Comparison of ENCODE assay signal across 21 cellular contexts in the genomic region with DNA sequence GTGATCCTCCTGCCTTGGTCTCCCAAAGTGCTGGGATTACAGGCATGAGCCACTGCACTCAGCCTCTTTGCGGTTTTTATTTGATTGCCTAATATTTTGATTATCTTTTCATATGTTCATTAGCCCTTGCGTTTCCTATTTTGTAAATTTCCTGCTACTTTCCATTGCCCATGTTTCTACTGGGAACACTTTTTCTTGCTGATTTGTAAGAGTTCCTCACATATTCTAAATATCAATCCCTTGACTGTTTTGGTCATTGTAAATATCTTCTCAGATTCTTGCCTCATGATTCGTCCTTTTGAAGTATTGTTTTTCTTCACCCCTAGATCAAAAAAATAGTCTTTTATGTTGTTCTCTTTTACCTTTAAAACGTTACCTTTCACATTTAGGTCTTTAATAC. TPM values are rescaled to one million over a fixed set of nuclear protein-coding genes. Genes with fewer than 3 reads are reported as not detected.
DNase-seq lines count a peak whose midpoint lies in the region; ATAC-seq and TF ChIP-seq lines count a peak whose summit lies in the region.
"Had no signal": no experiment of that assay in that cellular context is flagged by ENCODE, and none has a peak within 500 bp of the region (broad histone marks: within the 10 kb centered on the region; RNA-seq: fewer than 3 reads in every experiment).

No MANE protein-coding gene starts in this region.

- H3K4me3 ChIP-seq in astrocyte of the spinal cord (ENCODE audit: low read depth, low read length), result no peak overlapping the region
- H3K4me3 ChIP-seq: ovary had no signal

- peaks cover 88% of the 10 kb centered on the region for H3K27me3 Mint-ChIP-seq in CD4-positive, alpha-beta T cell

- POLR2A ChIA-PET in CD4-positive, alpha-beta T cell (lab: Charles Lee), result no interaction called here

- no peaks in the 10 kb centered on the region for H3K9me3 Mint-ChIP-seq in CD4-positive, alpha-beta T cell

- ATAC-seq in HG02840 (IDR thresholded peaks at IDR 0.05; ENCODE audit: low FRiP score, unreplicated experiment), result no peak
- ATAC-seq in CD4-positive, alpha-beta T cell (ENCODE audit: poor library complexity), result no peak
- no peak for ATAC-seq in HG02885 (IDR thresholded peaks at IDR 0.05; ENCODE audit: poor library complexity, unreplicated experiment)
- ATAC-seq: Panc1 had no signal

- no peak for TF ChIP-seq CTCF in astrocyte of the spinal cord (IDR thresholded peaks at IDR 0.05; ENCODE audit: low read depth, low read length)
- no peak for TF ChIP-seq CTCF in CD4-positive, alpha-beta T cell (IDR thresholded peaks at IDR 0.05)

- intact Hi-C loops in CD4-positive, alpha-beta T cell (cut with DNase I, micrococcal nuclease), result no loop called here

- peaks cover 14% of the 10 kb centered on the region for H3K4me1 Mint-ChIP-seq in CD4-positive, alpha-beta T cell (ENCODE audit: low read depth)

- peak; percentile 31 for DNase-seq in AG08395 (ENCODE audit: low spot score)
- peak; percentile 36 for DNase-seq in GM04503 (ENCODE audit: low read depth)
- DNase-seq in astrocyte of the spinal cord (ENCODE audit: low read depth, low spot score), result peak; percentile 73
- DNase-seq in kidney tubule cell (ENCODE audit: low spot score), result peak; percentile 52
- DNase-seq in CD4-positive, alpha-beta T cell, result no peak
- no peak for DNase-seq in HK-2 (ENCODE audit: unreplicated experiment)
- DNase-seq: activated effector memory CD4-positive, alpha-beta T cell treated with Interleukin-2 at 50 U/mL for 16 hours; aorta; DMS79; hypothalamus; NCI-H1105; NCI-H2171; NCI-H82; ovary; small intestine; stimulated activated CD4-positive, alpha-beta T cell treated with anti-CD3 and anti-CD28 coated beads, Interleukin-4, amount 100 ng/mL, for 4 hours had no signal

- H3K4me3 Mint-ChIP-seq in CD4-positive, alpha-beta T cell, result no peak overlapping the region

- H3K9me3 ChIP-seq in CD4-positive, alpha-beta T cell (ENCODE audit: control insufficient read depth, low read length), result no peaks in the 10 kb centered on the region
- H3K9me3 ChIP-seq: ovary had no signal

- in situ Hi-C loops in astrocyte of the spinal cord (cut with HindIII; ENCODE audit: low sequenced_read_pairs), result no loop called here

- no peak overlapping the region for H3K27ac Mint-ChIP-seq in CD4-positive, alpha-beta T cell

- H3K27me3 ChIP-seq in CD4-positive, alpha-beta T cell (ENCODE audit: control insufficient read depth, insufficient read depth, low read length), result peaks cover 47% of the 10 kb centered on the region
- H3K27me3 ChIP-seq: ovary had no signal

- no peak overlapping the region for H3K27ac ChIP-seq in CD4-positive, alpha-beta T cell (ENCODE audit: low read depth, low read length)
- H3K27ac ChIP-seq: BLaER1 treated with 17β-estradiol and CSF1 and Interleukin-3, amounts not matched to agents 10 nM and 100 nM; KMS-11; ovary had no signal

- no peaks in the 10 kb centered on the region for H3K36me3 Mint-ChIP-seq in CD4-positive, alpha-beta T cell (ENCODE audit: low read depth)

- CTCF ChIA-PET in CD4-positive, alpha-beta T cell (lab: Charles Lee), result no interaction called here

RNA-seq across cellular contexts. Expression of a gene that starts 37.9 kb away (rescaled TPM):
- 10 to 100 TPM; 15.9 to 16.3 TPM for total RNA-seq in CD4-positive, alpha-beta T cell

RNA-seq across cellular contexts. Expression of a gene that starts 54.8 kb away (rescaled TPM):
- total RNA-seq in CD4-positive, alpha-beta T cell, result not detected

Comparison
In these comparisons a context has a peak if more than half of its experiments do, and no peak if none do; other contexts are left out.
1. DNase-seq: peak in AG08395 (single experiment), GM04503 (single experiment), astrocyte of the spinal cord (single experiment) and kidney tubule cell (single experiment); none in CD4-positive, alpha-beta T cell (0 of 10) and HK-2 (single experiment).